ENCODE assay signal across 8 cellular contexts in the genomic region with DNA sequence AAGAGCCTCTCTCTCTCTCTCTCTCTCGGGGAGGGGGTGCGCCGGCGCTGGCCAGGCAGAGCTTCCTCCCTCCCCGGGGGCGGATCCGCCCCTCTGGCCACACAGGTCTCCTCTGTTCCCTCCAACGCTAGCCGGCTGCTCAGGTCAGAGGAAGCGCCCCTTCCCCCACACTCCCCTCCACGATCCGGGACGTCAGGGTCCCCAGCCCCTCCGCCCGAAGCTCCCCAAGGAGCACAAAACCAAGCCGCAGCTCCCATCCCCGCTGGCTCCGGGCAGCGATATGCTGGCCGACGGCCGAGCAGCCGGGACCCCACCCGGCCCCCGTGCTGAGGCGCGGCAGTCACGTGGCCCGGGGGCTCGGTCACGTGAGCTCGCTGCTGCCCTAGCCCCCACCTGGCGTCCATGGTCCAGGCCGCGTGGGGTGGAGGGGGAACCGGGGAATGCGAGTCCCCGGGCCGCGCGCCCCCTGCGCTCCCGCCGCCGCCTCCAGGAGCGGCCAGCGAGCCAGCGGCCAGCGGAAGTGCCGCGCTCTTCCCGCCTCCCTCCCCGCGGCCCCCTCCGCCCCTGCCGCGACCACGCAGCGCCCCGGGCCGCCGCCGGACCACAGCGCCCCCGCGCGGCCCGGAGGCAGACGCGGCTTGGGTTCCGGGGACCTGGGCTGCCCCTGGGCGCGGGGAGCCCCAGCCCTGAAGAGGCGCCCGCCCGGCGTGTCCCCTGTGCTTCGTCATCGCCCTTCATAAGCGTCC. TPM values are rescaled to one million over a fixed set of nuclear protein-coding genes. Genes with fewer than 3 reads are reported as not detected.
DNase-seq lines count a peak whose midpoint lies in the region; ATAC-seq and TF ChIP-seq lines count a peak whose summit lies in the region.

A gene with protein sequence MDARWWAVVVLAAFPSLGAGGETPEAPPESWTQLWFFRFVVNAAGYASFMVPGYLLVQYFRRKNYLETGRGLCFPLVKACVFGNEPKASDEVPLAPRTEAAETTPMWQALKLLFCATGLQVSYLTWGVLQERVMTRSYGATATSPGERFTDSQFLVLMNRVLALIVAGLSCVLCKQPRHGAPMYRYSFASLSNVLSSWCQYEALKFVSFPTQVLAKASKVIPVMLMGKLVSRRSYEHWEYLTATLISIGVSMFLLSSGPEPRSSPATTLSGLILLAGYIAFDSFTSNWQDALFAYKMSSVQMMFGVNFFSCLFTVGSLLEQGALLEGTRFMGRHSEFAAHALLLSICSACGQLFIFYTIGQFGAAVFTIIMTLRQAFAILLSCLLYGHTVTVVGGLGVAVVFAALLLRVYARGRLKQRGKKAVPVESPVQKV (minus strand): TSS at position 522 of the 746 bp plus-strand sequence. CDS start 118 bp downstream, at position 404.

- H3K4me3 Mint-ChIP-seq in nephron: peak within 1 kb of the TSS; percentile 90 to 93 (median 90)

- TF ChIP-seq POLR2A in Peyer's patch (IDR thresholded peaks at IDR 0.05): peak; percentile 37 to 38

- intact Hi-C loops in tibial artery (cut with DNase I; ENCODE audit: low total_unique reads): loop anchor here (5.0 kb wide), 1 partner anchor 85 kb away; no protein-coding TSS in a partner anchor

- H3K4me1 Mint-ChIP-seq in nephron: peaks cover 28% of the 10 kb centered on the region

- H3K27ac Mint-ChIP-seq in nephron: peak within 1 kb of the TSS; percentile 84 to 93 (median 91)

- ATAC-seq in GM19467 (IDR thresholded peaks at IDR 0.05; ENCODE audit: unreplicated experiment): peak; percentile 44

- H3K9me3 ChIP-seq in Peyer's patch: no peaks in the 10 kb centered on the region
- no peaks in the 10 kb centered on the region for H3K9me3 ChIP-seq in tibial artery

- no peaks in the 10 kb centered on the region for H3K27me3 ChIP-seq in Peyer's patch
- no peaks in the 10 kb centered on the region for H3K27me3 ChIP-seq in tibial artery

- no peaks in the 10 kb centered on the region for H3K27me3 Mint-ChIP-seq in nephron (ENCODE audit: low read depth)

- H3K36me3 ChIP-seq in Peyer's patch (peaks cover 0 to 52% (median 0%) of the 10 kb centered on the region in 3 donors), tibial artery (peaks cover 28 to 53% (median 38%) of the 10 kb centered on the region in 3 donors)

- peaks cover 37% of the 10 kb centered on the region for H3K36me3 Mint-ChIP-seq in nephron (ENCODE audit: low read depth)

- H3K9me3 Mint-ChIP-seq in nephron: no peaks in the 10 kb centered on the region

- TF ChIP-seq CTCF in Peyer's patch (IDR thresholded peaks at IDR 0.05): peak; percentile 68 to 93 (median 80)
- TF ChIP-seq CTCF in foreskin fibroblast (IDR thresholded peaks at IDR 0.05; ENCODE audit: low read depth, low read length): peak; percentile 21
- peak; percentile 68 to 87 (median 78) for TF ChIP-seq CTCF in nephron (IDR thresholded peaks at IDR 0.05; ENCODE audit: unreplicated experiment in 3 of 3)
- peak; percentile 67 to 85 for TF ChIP-seq CTCF in tibial artery (IDR thresholded peaks at IDR 0.05)

- H3K4me1 ChIP-seq in Peyer's patch: peaks cover 4 to 25% (median 10%) of the 10 kb centered on the region in 4 donors
- peaks cover 0 to 20% (median 17%) of the 10 kb centered on the region in 4 donors for H3K4me1 ChIP-seq in tibial artery

- H3K27ac ChIP-seq in Peyer's patch: peak within 1 kb of the TSS; percentile 90 to 99 (median 92)
- peak within 1 kb of the TSS; percentile 86 to 88 for H3K27ac ChIP-seq in tibial artery

- DNase-seq in D341Med (ENCODE audit: low spot score) (peak; percentile 94), HT-29 (ENCODE audit: low spot score) (peak; percentile 75), Peyer's patch (peak; percentile 64 to 81 (median 79)), activated gamma-delta T cell treated with Interleukin-2 at 50 U/mL for 16 hours (peak; percentile 59), foreskin fibroblast (peak; percentile 67 to 89), tibial artery (peak; percentile 54 to 82)

- peak within 1 kb of the TSS; percentile 91 to 95 (median 92) for H3K4me3 ChIP-seq in Peyer's patch
- peak within 1 kb of the TSS; percentile 86 to 97 for H3K4me3 ChIP-seq in foreskin fibroblast (ENCODE audit: low read depth in 1 of 2, low read length in 2 of 2)
- peak within 1 kb of the TSS; percentile 78 to 86 for H3K4me3 ChIP-seq in tibial artery

RNA-seq across cellular contexts. Expression of the gene that starts here (rescaled TPM):
- total RNA-seq in HT-29 (2014; rRNA removed; shearing (Covaris generic)): 189 and 193 TPM in 2 replicates
- total RNA-seq in Peyer's patch: 10 to 100 TPM; 10.7 to 35.2 (median 26.5) TPM

Comparison
In these comparisons a context has a peak if more than half of its experiments do, and no peak if none do; other contexts are left out.
1. Peak in every context shown above with its lines: DNase-seq, ATAC-seq, H3K4me3 ChIP-seq and H3K27ac ChIP-seq.
2. CTCF ChIP-seq: peak in every context shown above with its lines; median percentile 80 in Peyer's patch; 78 in nephron; 76 in tibial artery; 21 in foreskin fibroblast.